ENCODE assay signal across 19 cellular contexts in the genomic region with DNA sequence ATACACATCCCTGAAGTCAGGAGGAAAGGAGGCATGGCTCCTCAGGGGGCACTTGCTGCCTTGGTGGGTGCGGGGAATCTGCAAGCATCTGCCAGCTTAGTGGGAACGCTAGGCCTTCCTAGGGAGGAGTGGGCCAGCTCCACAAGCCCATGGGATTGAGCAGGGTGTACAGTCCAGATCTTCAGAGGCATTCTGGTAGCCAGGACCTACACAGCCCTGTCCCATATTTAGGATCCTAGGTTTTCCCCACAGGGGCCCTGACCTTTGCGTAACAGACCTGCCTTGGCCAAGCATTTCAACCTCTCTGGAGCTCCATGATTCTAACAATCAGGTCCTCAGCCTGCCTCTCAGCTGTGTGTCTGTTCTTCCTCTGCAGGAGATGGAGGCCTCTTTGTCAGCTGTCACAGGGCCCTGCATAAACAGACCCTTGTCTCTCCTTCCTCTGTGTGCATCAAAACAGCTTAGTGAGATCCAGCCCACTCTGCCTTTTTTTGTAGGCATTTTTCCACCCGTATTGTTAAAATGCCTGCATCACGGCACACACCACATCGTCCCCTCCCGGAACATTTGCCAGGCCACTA.
"Had no signal": no experiment of that assay in that cellular context is flagged by ENCODE, and none has a peak within 500 bp of the region (broad histone marks: within the 10 kb centered on the region; RNA-seq: fewer than 3 reads in every experiment).

No MANE protein-coding gene starts in this region.

- H3K4me1 Mint-ChIP-seq: activated CD4-positive, alpha-beta T cell treated with anti-CD3 and anti-CD28 coated beads, Interleukin-2, amount 10 ng/mL, durations not matched to agents 24 days and 14 days; activated naive CD8-positive, alpha-beta T cell treated with anti-CD3 and anti-CD28 coated beads for 36 hours; stimulated activated naive CD8-positive, alpha-beta T cell treated with anti-CD3 and anti-CD28 coated beads, Interleukin-15, amount 100 ng/mL, for 72 hours had no signal

- DNase-seq: activated B cell treated with CpG ODN at 0.5 μM for 24 hours; activated CD4-positive, alpha-beta T cell treated with anti-CD3 and anti-CD28 coated beads, Interleukin-2, amount 10 ng/mL, durations not matched to agents 24 days and 14 days; activated naive CD8-positive, alpha-beta T cell treated with anti-CD3 and anti-CD28 coated beads for 36 hours; amygdala; body of pancreas; central memory CD4-positive, alpha-beta T cell; colonic mucosa; esophagus squamous epithelium; glutamatergic neuron; hypothalamus; kidney glomerular epithelial cell; left ventricle myocardium superior; mesendoderm; spleen; stimulated activated naive CD8-positive, alpha-beta T cell treated with anti-CD3 and anti-CD28 coated beads, Interleukin-15, amount 100 ng/mL, for 72 hours; testis; upper lobe of right lung had no signal

- H3K27ac Mint-ChIP-seq: activated B cell treated with CpG ODN at 0.5 μM for 24 hours; activated CD4-positive, alpha-beta T cell treated with anti-CD3 and anti-CD28 coated beads, Interleukin-2, amount 10 ng/mL, durations not matched to agents 24 days and 14 days; activated naive CD8-positive, alpha-beta T cell treated with anti-CD3 and anti-CD28 coated beads for 36 hours; stimulated activated naive CD8-positive, alpha-beta T cell treated with anti-CD3 and anti-CD28 coated beads, Interleukin-15, amount 100 ng/mL, for 72 hours; T-helper 1 cell treated with Interleukin-12 subunit alpha and Interleukin-12 subunit beta and Interleukin-4 antibody, amounts not matched to agents 30 μg/mL and 1 μg/mL, for 36 hours had no signal

- H3K9me3 Mint-ChIP-seq: activated B cell treated with CpG ODN at 0.5 μM for 24 hours; activated CD4-positive, alpha-beta T cell treated with anti-CD3 and anti-CD28 coated beads, Interleukin-2, amount 10 ng/mL, durations not matched to agents 24 days and 14 days; activated naive CD8-positive, alpha-beta T cell treated with anti-CD3 and anti-CD28 coated beads for 36 hours; nephron; stimulated activated naive CD8-positive, alpha-beta T cell treated with anti-CD3 and anti-CD28 coated beads, Interleukin-15, amount 100 ng/mL, for 72 hours; T-helper 1 cell treated with Interleukin-12 subunit alpha and Interleukin-12 subunit beta and Interleukin-4 antibody, amounts not matched to agents 30 μg/mL and 1 μg/mL, for 36 hours had no signal

- H3K36me3 ChIP-seq: colonic mucosa, esophagus squamous epithelium, spleen, upper lobe of right lung had no signal

- H3K9me3 ChIP-seq: body of pancreas, colonic mucosa, esophagus squamous epithelium, spleen, testis, upper lobe of right lung had no signal

- H3K36me3 Mint-ChIP-seq: activated naive CD8-positive, alpha-beta T cell treated with anti-CD3 and anti-CD28 coated beads for 36 hours had no signal

- H3K4me3 ChIP-seq: body of pancreas, colonic mucosa, esophagus squamous epithelium, spleen, testis, upper lobe of right lung had no signal

- H3K27me3 ChIP-seq: body of pancreas, colonic mucosa, esophagus squamous epithelium, testis, upper lobe of right lung had no signal

- H3K4me1 ChIP-seq: colonic mucosa, spleen, testis, upper lobe of right lung had no signal

- H3K27ac ChIP-seq: colonic mucosa, esophagus squamous epithelium, spleen, testis, upper lobe of right lung had no signal

- H3K27me3 Mint-ChIP-seq: activated B cell treated with CpG ODN at 0.5 μM for 24 hours; activated naive CD8-positive, alpha-beta T cell treated with anti-CD3 and anti-CD28 coated beads for 36 hours; stimulated activated naive CD8-positive, alpha-beta T cell treated with anti-CD3 and anti-CD28 coated beads, Interleukin-15, amount 100 ng/mL, for 72 hours had no signal

- H3K4me3 Mint-ChIP-seq: activated B cell treated with CpG ODN at 0.5 μM for 24 hours; activated CD4-positive, alpha-beta T cell treated with anti-CD3 and anti-CD28 coated beads, Interleukin-2, amount 10 ng/mL, durations not matched to agents 24 days and 14 days; activated naive CD8-positive, alpha-beta T cell treated with anti-CD3 and anti-CD28 coated beads for 36 hours; nephron; stimulated activated naive CD8-positive, alpha-beta T cell treated with anti-CD3 and anti-CD28 coated beads, Interleukin-15, amount 100 ng/mL, for 72 hours; T-helper 1 cell treated with Interleukin-12 subunit alpha and Interleukin-12 subunit beta and Interleukin-4 antibody, amounts not matched to agents 30 μg/mL and 1 μg/mL, for 36 hours had no signal
